In the genomic region with DNA sequence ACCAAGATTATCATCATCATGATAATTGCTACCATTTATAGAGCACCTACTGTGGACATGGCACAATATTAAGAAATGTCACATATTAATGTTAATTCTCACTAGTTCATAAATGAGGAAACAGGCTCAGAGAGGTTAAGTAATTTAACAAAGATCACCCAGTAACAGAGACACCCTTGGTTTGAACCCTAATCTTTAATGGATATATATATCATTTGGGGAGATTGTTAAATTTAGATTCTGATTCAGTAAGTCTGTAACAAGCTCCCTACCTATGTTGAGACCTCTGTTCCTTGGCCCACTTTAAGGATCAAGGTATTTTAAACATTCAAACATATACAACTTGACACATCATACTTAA, we compare ENCODE assay signal across 14 cellular contexts. TPM values are rescaled to one million over a fixed set of nuclear protein-coding genes. Genes with fewer than 3 reads are reported as not detected.
DNase-seq lines count a peak whose midpoint lies in the region; ATAC-seq, FAIRE-seq and TF ChIP-seq lines count a peak whose summit lies in the region.
"Had no signal": no experiment of that assay in that cellular context is flagged by ENCODE, and none has a peak within 500 bp of the region (broad histone marks: within the 10 kb centered on the region; RNA-seq: fewer than 3 reads in every experiment).

No MANE protein-coding gene starts in this region.

- DNase-seq in HTR-8/SVneo (ENCODE audit: insufficient read length, low spot score) (no peak), coronary artery (ENCODE audit: low spot score) (no peak), suprapubic skin (ENCODE audit: low spot score in 2 of 2) (no peak), GM19240 (ENCODE audit: insufficient read length, low spot score) (no peak), inferior parietal cortex (ENCODE audit: extremely low spot score) (no peak)
- DNase-seq: activated CD4-positive, CD25-positive, alpha-beta regulatory T cell; DND-41; H9; MV-4-11; NCI-H774; T-helper 2 cell had no signal

- TF ChIP-seq POLR2A in suprapubic skin (IDR thresholded peaks at IDR 0.05): no peak

- TF ChIP-seq EP300 in suprapubic skin (IDR thresholded peaks at IDR 0.05): no peak

- no peaks in the 10 kb centered on the region for H3K27me3 ChIP-seq in muscle layer of duodenum (ENCODE audit: low read depth, low read length)
- no peaks in the 10 kb centered on the region for H3K27me3 ChIP-seq in suprapubic skin
- H3K27me3 ChIP-seq: ovary had no signal

- H3K4me1 ChIP-seq in muscle layer of duodenum (ENCODE audit: control insufficient read depth in 1 of 2, insufficient read depth in 2 of 2, low read length in 2 of 2): peaks cover 13 to 27% of the 10 kb centered on the region in 2 donors
- H3K4me1 ChIP-seq in suprapubic skin: peaks cover 46% of the 10 kb centered on the region

- peak; percentile 26 for FAIRE-seq in HTR-8/SVneo (lab: Jason Lieb, UNC)

- H3K36me3 ChIP-seq in muscle layer of duodenum (ENCODE audit: control insufficient read depth in 1 of 2, insufficient read depth in 2 of 2, low read length in 2 of 2) (no peaks in the 10 kb centered on the region), suprapubic skin (no peaks in the 10 kb centered on the region)
- H3K36me3 ChIP-seq: ovary had no signal

- no peak for TF ChIP-seq CTCF in coronary artery (IDR thresholded peaks at IDR 0.05)
- TF ChIP-seq CTCF in suprapubic skin (IDR thresholded peaks at IDR 0.05): no peak

- H3K27ac ChIP-seq in coronary artery: peak overlapping the region in 1 of 2 donors; percentile 51
- H3K27ac ChIP-seq in muscle layer of duodenum (ENCODE audit: low read length): peak overlapping the region; percentile 84
- H3K27ac ChIP-seq in suprapubic skin: peak overlapping the region; percentile 72
- H3K27ac ChIP-seq: ovary had no signal

- peak overlapping the region; percentile 61 for H3K4me3 ChIP-seq in coronary artery
- H3K4me3 ChIP-seq in muscle layer of duodenum (ENCODE audit: low read depth in 1 of 2, low read length in 2 of 2): peak overlapping the region; percentile 58 to 78
- H3K4me3 ChIP-seq in suprapubic skin: peak overlapping the region; percentile 36

- no peak for ATAC-seq in HG02885 (IDR thresholded peaks at IDR 0.05; ENCODE audit: poor library complexity, unreplicated experiment)

- H3K9me3 ChIP-seq in muscle layer of duodenum (ENCODE audit: control insufficient read depth in 1 of 2, low read length in 2 of 2) (no peaks in the 10 kb centered on the region), suprapubic skin (no peaks in the 10 kb centered on the region)
- H3K9me3 ChIP-seq: ovary had no signal

RNA-seq across cellular contexts. Expression of a gene that starts 0.8 kb away (rescaled TPM):
- 1 to 10 TPM; 1.7 to 2.9 (median 2.4) TPM for total RNA-seq in suprapubic skin

RNA-seq across cellular contexts. Expression of a gene that starts 27.4 kb away (rescaled TPM):
- total RNA-seq in suprapubic skin: 10 to 100 TPM in 3 of 4 donors, 1 to 10 TPM in 1; 6.4 to 17.4 (median 11.2) TPM
